In the genomic region with DNA sequence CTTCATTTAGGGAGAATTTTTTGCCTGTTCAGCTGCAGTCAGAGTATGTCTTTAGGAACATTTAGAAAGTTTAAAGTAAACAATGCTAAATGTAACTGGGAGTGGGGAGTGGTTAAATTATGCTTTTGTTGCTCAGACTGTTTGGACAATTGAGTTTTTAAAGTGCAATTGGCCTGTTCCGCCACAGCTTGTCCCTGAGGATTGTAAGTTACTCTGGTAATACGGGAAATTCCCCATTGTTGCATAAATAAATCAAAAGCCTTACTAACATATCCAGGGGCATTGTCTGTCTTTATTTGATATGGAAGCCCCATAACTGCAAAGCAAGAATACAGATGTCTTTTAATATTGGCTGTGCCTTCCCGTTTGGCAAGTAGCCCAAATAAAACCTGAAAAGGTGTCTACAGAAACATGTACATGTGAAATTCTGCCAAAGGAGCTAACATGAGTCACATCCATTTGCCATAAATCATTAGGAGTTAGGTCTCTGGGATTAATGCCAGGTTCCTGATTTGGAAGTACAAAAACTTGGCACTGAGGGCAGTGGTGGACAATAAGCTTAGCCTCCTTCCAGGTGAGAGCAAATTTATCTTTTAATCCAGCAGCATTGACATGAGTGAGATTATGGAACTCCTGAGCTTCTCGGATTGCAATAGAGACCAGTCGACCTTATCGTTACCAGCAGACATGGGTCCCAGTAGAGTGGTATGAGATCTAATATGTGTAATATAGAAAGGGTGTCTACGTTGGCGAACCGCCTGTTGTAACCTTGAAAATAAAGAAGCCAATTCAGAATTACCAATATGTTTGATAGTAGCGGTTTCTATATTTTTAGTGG, we compare ENCODE assay signal across 8 cellular contexts. TPM values are rescaled to one million over a fixed set of nuclear protein-coding genes. Genes with fewer than 3 reads are reported as not detected.
DNase-seq lines count a peak whose midpoint lies in the region; ATAC-seq, FAIRE-seq and TF ChIP-seq lines count a peak whose summit lies in the region.
"Not testable (repeated sequence)": the region's sequence is repeated elsewhere in the genome, so short reads cannot be mapped to it uniquely, and the experiment has no call there.

No MANE protein-coding gene starts in this region.

- H3K4me3 Mint-ChIP-seq in stimulated activated memory B cell treated with anti-CD40 and anti-IgM and Interleukin-4, amounts not matched to agents 10 μg/mL and 1 μg/mL and 100 μg/mL, for 72 hours = not testable (repeated sequence)

- ATAC-seq in stimulated activated memory B cell treated with anti-CD40 and anti-IgM and Interleukin-4, amounts not matched to agents 10 μg/mL and 1 μg/mL and 100 μg/mL, for 72 hours = not testable (repeated sequence)

- H3K4me1 ChIP-seq in adrenal gland (replicated peaks in 1 of 2); kidney (ENCODE audit: control insufficient read depth in 1 of 2, insufficient read depth in 1 of 2, low read depth in 1 of 2, low read length in 2 of 2): not testable (repeated sequence)

- in situ Hi-C loops in Caki2 (cut with HindIII; ENCODE audit: low pct_unique_long_range_greater_than_20kb, low sequenced_read_pairs) = not testable (repeated sequence)

- peaks cover 18% of the 10 kb centered on the region for H3K4me1 Mint-ChIP-seq in stimulated activated memory B cell treated with anti-CD40 and anti-IgM and Interleukin-4, amounts not matched to agents 10 μg/mL and 1 μg/mL and 100 μg/mL, for 72 hours

- not testable (repeated sequence) for H3K4me3 ChIP-seq in adrenal gland; epithelial cell of esophagus (ENCODE audit: low read length)
- peak overlapping the region; percentile 12 to 39 for H3K4me3 ChIP-seq in kidney (ENCODE audit: low read length in 2 of 2)

- peak; percentile 40 for DNase-seq in Caki2 (ENCODE audit: low read depth)
- DNase-seq in HPDE6-E6E7 (ENCODE audit: extremely low spot score) = peak; percentile 32
- peak; percentile 87 for DNase-seq in NCI-H2081 treated with DMSO at 0.1 percent for 48 hours (lab: John Stamatoyannopoulos, UW)
- peak; percentile 93 for DNase-seq in NCI-H774 (lab: John Stamatoyannopoulos, UW)
- peak; percentile 37 to 66 (median 51) for DNase-seq in adrenal gland
- peak; percentile 94 for DNase-seq in epithelial cell of esophagus (ENCODE audit: low read depth)
- not testable (repeated sequence) for DNase-seq in kidney

- not testable (repeated sequence) for H3K27me3 ChIP-seq in adrenal gland

- peaks cover 11% of the 10 kb centered on the region for H3K9me3 Mint-ChIP-seq in stimulated activated memory B cell treated with anti-CD40 and anti-IgM and Interleukin-4, amounts not matched to agents 10 μg/mL and 1 μg/mL and 100 μg/mL, for 72 hours

- peak in 5 of 6 experiments; percentile 15 to 31 (median 17) for TF ChIP-seq CTCF in adrenal gland (IDR thresholded peaks at IDR 0.05)
- not testable (repeated sequence) for TF ChIP-seq CTCF in epithelial cell of esophagus (IDR thresholded peaks at IDR 0.05; ENCODE audit: insufficient read depth, low read depth, low read length, missing control alignments); kidney (IDR thresholded peaks at IDR 0.05; ENCODE audit: borderline replicate concordance, extremely low read depth, insufficient read depth)

- H3K36me3 Mint-ChIP-seq in stimulated activated memory B cell treated with anti-CD40 and anti-IgM and Interleukin-4, amounts not matched to agents 10 μg/mL and 1 μg/mL and 100 μg/mL, for 72 hours = peaks cover 49% of the 10 kb centered on the region

- not testable (repeated sequence) for FAIRE-seq in kidney (lab: Jason Lieb, UNC)

- intact Hi-C loops in adrenal gland (cut with DNase I); kidney (cut with DNase I): not testable (repeated sequence)

- WGBS in adrenal gland, 4 donors = 34 to 46% (median 40%) methylated on average over 10 of the region's 10 CpGs

- TF ChIP-seq POLR2A in adrenal gland (IDR thresholded peaks at IDR 0.05) = not testable (repeated sequence)

- peak overlapping the region; percentile 37 for H3K27ac Mint-ChIP-seq in stimulated activated memory B cell treated with anti-CD40 and anti-IgM and Interleukin-4, amounts not matched to agents 10 μg/mL and 1 μg/mL and 100 μg/mL, for 72 hours

- not testable (repeated sequence) for H3K27me3 Mint-ChIP-seq in stimulated activated memory B cell treated with anti-CD40 and anti-IgM and Interleukin-4, amounts not matched to agents 10 μg/mL and 1 μg/mL and 100 μg/mL, for 72 hours

- H3K36me3 ChIP-seq in adrenal gland (replicated peaks in 1 of 2); kidney (ENCODE audit: control insufficient read depth in 1 of 2, insufficient read depth in 2 of 2, low read length in 2 of 2): not testable (repeated sequence)

- H3K9ac ChIP-seq in kidney (ENCODE audit: low read length in 2 of 2) = not testable (repeated sequence)

- H3K27ac ChIP-seq in adrenal gland (peak overlapping the region in 1 of 5 donors; percentile 6), kidney (ENCODE audit: low read depth in 2 of 2, low read length in 2 of 2) (peak overlapping the region in 1 of 2 donors; percentile 43)

- H3K9me3 ChIP-seq in adrenal gland (replicated peaks in 1 of 3) = not testable (repeated sequence)
- H3K9me3 ChIP-seq in kidney (ENCODE audit: control insufficient read depth in 1 of 2, low read length in 2 of 2) = peaks cover 2 to 12% of the 10 kb centered on the region in 2 donors

RNA-seq across cellular contexts. Expression of gene TULP4, which starts 11.7 kb away (rescaled TPM):
- total RNA-seq in Caki2 (2014; rRNA removed; shearing (Covaris generic); ENCODE audit: low replicate concordance) = 23.0 and 36.0 TPM in 2 replicates
- 10 to 100 TPM; 22.5 to 89.6 (median 63.1) TPM for total RNA-seq in adrenal gland
- polyA plus RNA-seq in adrenal gland = 1 to 10 TPM; 1.9 to 9.0 (median 7.9) TPM
- total RNA-seq in kidney = 114 TPM
- polyA plus RNA-seq in kidney (ENCODE audit: insufficient read depth, low read depth, low replicate concordance) = 3.3 TPM
